ENCODE assay signal across 9 cellular contexts in genomic region chr2:102082591-102083586, GRCh38. TPM values are rescaled to one million over a fixed set of nuclear protein-coding genes. Genes with fewer than 3 reads are reported as not detected.
DNase-seq lines count a peak whose midpoint lies in the region; ATAC-seq and TF ChIP-seq lines count a peak whose summit lies in the region.
"Had no signal": no experiment of that assay in that cellular context is flagged by ENCODE, and none has a peak within 500 bp of the region (broad histone marks: within the 10 kb centered on the region; RNA-seq: fewer than 3 reads in every experiment).

No MANE protein-coding gene starts in this region.

- H3K4me3 ChIP-seq in fibroblast of the aortic adventitia (ENCODE audit: low read depth, low read length) (no peak overlapping the region), skeletal muscle satellite cell (ENCODE audit: low read length) (peak overlapping the region; percentile 20)
- H3K4me3 ChIP-seq: SJCRH30 had no signal

- H3K9me3 ChIP-seq in skeletal muscle satellite cell (replicated peaks; ENCODE audit: low read length) = no peaks in the 10 kb centered on the region
- H3K9me3 ChIP-seq: SJCRH30 had no signal

- H3K36me3 ChIP-seq in skeletal muscle satellite cell (ENCODE audit: insufficient read depth, low read length) = no peaks in the 10 kb centered on the region
- H3K36me3 ChIP-seq: SJCRH30 had no signal

- H3K4me2 ChIP-seq in skeletal muscle satellite cell (ENCODE audit: low read length) = peak overlapping the region; percentile 50

- ATAC-seq in GM21717 (IDR thresholded peaks at IDR 0.05; ENCODE audit: unreplicated experiment) = peak; percentile 87

- DNase-seq in GDM1 (lab: John Stamatoyannopoulos, UW) (peak; percentile 44), LHCN-M2 (ENCODE audit: low read depth) (peak; percentile 84), fibroblast of the aortic adventitia (ENCODE audit: low read depth) (peak; percentile 83), anterior cingulate cortex (lab: John Stamatoyannopoulos, UW) (no peak), C1 segment of cervical spinal cord (lab: John Stamatoyannopoulos, UW) (no peak)
- DNase-seq in activated CD8-positive, alpha-beta memory T cell treated with anti-CD3 and anti-CD28 coated beads for 24 hours = peak; percentile 85

- H3K27me3 ChIP-seq in skeletal muscle satellite cell (ENCODE audit: control insufficient read depth, insufficient read depth, low read length) = no peaks in the 10 kb centered on the region
- H3K27me3 ChIP-seq: SJCRH30 had no signal

- no peak for TF ChIP-seq CTCF in fibroblast of the aortic adventitia (IDR thresholded peaks at IDR 0.05; ENCODE audit: insufficient read depth, low read length)

- peaks cover 45% of the 10 kb centered on the region for H3K4me1 ChIP-seq in skeletal muscle satellite cell (ENCODE audit: control insufficient read depth, insufficient read depth, low read length)
- H3K4me1 ChIP-seq: SJCRH30 had no signal

- peak overlapping the region; percentile 51 for H3K9ac ChIP-seq in skeletal muscle satellite cell (ENCODE audit: low read depth, low read length)

RNA-seq across cellular contexts. Expression of gene IL1R1, which starts 59.7 kb away (rescaled TPM):
- total RNA-seq in LHCN-M2 (2014; rRNA removed) = 39.0 and 42.7 TPM in 2 replicates
- polyA plus RNA-seq in LHCN-M2 (2012) = 7.7 TPM
- total RNA-seq in fibroblast of the aortic adventitia (ENCODE audit: low replicate concordance) = 150 and 152 TPM in 2 replicates
- 74.3 and 83.0 TPM in 2 replicates for total RNA-seq in skeletal muscle satellite cell (2012; rRNA removed)

Comparison
In these comparisons a context has a peak if more than half of its experiments do, and no peak if none do; other contexts are left out.
1. DNase-seq: peak in GDM1 (single experiment), LHCN-M2 (single experiment), activated CD8-positive, alpha-beta memory T cell treated with anti-CD3 and anti-CD28 coated beads for 24 hours (single experiment) and fibroblast of the aortic adventitia (single experiment); none in anterior cingulate cortex (0 of 58) and C1 segment of cervical spinal cord (0 of 14).